In genomic region chr1:120942223-120942944, GRCh38 we compare ENCODE assay signal across 1 cellular context.
TF ChIP-seq lines count a peak whose summit lies in the region.

No MANE protein-coding gene starts in this region.

TF ChIP-seq in HepG2, 621 proteins besides CTCF, POLR2A, EP300 and RAD21 (continued from another document):
- TF ChIP-seq ZNF687 (CRISPR knock-in tag; IDR thresholded peaks at IDR 0.05) (0 out of 2 replicates have a peak, but pooled peaks have one; percentile 15), SNAPC2 (CRISPR knock-in tag; IDR thresholded peaks at IDR 0.05) (peak; percentile 99), DRAP1 (CRISPR knock-in tag; IDR thresholded peaks at IDR 0.05) (peak; percentile 54; the same call in 1 of the 2 replicates), SNAPC4 (CRISPR knock-in tag; IDR thresholded peaks at IDR 0.05) (peak; percentile 99), SNAPC5 (CRISPR knock-in tag; IDR thresholded peaks at IDR 0.05; ENCODE audit: borderline replicate concordance) (peak; percentile 99), ZNF143 (CRISPR knock-in tag; IDR thresholded peaks at IDR 0.05) (peak; percentile 83), POLR2AphosphoS5 (IDR thresholded peaks at IDR 0.05; ENCODE audit: low read depth, low read length) (peak; percentile 74)
